14 cellular contexts compared by ENCODE assay signal in genomic region chr1:93275634-93276295, GRCh38.
DNase-seq lines count a peak whose midpoint lies in the region; ATAC-seq and TF ChIP-seq lines count a peak whose summit lies in the region.
"Had no signal": no experiment of that assay in that cellular context is flagged by ENCODE, and none has a peak within 500 bp of the region (broad histone marks: within the 10 kb centered on the region; RNA-seq: fewer than 3 reads in every experiment).

No MANE protein-coding gene starts in this region.

- 77% methylated on average over 5 of the region's 5 CpGs for WGBS in HUES64
- WGBS in lung, 2 donors = 66 to 83% methylated on average over 5 of the region's 5 CpGs

- no peak overlapping the region for H3K4me3 ChIP-seq in HUES64 (ENCODE audit: low read length)
- H3K4me3 ChIP-seq in epithelial cell of esophagus (ENCODE audit: low read length) = no peak overlapping the region
- no peak overlapping the region for H3K4me3 ChIP-seq in lung
- H3K4me3 ChIP-seq: gastroesophageal sphincter, prostate gland had no signal

- peaks cover 7% of the 10 kb centered on the region for H3K9me3 ChIP-seq in HUES64 (ENCODE audit: insufficient read depth, low read depth, low read length)
- no peaks in the 10 kb centered on the region for H3K9me3 ChIP-seq in lung (ENCODE audit: control insufficient read depth in 2 of 2, insufficient read depth in 1 of 2, low read length in 1 of 2)
- H3K9me3 ChIP-seq: gastroesophageal sphincter, prostate gland had no signal

- ATAC-seq in lung (ENCODE audit: insufficient read depth, low FRiP score) (peak; percentile 82), GM19395 (IDR thresholded peaks at IDR 0.05; ENCODE audit: unreplicated experiment) (no peak), GM19467 (IDR thresholded peaks at IDR 0.05; ENCODE audit: unreplicated experiment) (no peak), GM18861 (IDR thresholded peaks at IDR 0.05; ENCODE audit: unreplicated experiment) (no peak)
- ATAC-seq: gastroesophageal sphincter had no signal

- H3K27me3 ChIP-seq in HUES64 (ENCODE audit: insufficient read depth, low read length) (no peaks in the 10 kb centered on the region), lung (ENCODE audit: control insufficient read depth, insufficient read depth) (no peaks in the 10 kb centered on the region)
- H3K27me3 ChIP-seq: gastroesophageal sphincter had no signal

- DNase-seq in Caki2 (ENCODE audit: low read depth) = peak; percentile 77
- DNase-seq in epithelial cell of esophagus (ENCODE audit: low read depth) = peak; percentile 51
- DNase-seq in lung (ENCODE audit: low spot score) = peak; percentile 77
- DNase-seq in COR-L47 (lab: John Stamatoyannopoulos, UW) = no peak
- DNase-seq: activated gamma-delta T cell, Karpas-422, NCI-H146, NCI-H774 had no signal

- H3K27ac ChIP-seq in HUES64 (ENCODE audit: low read depth, low read length) = peak overlapping the region; percentile 92
- H3K27ac ChIP-seq in lung (ENCODE audit: low read depth in 1 of 2, low read length in 1 of 2) = peak overlapping the region in 1 of 2 donors; percentile 67
- H3K27ac ChIP-seq: gastroesophageal sphincter, prostate gland had no signal

- TF ChIP-seq CTCF in epithelial cell of esophagus (IDR thresholded peaks at IDR 0.05; ENCODE audit: insufficient read depth, low read depth, low read length, missing control alignments) (no peak), lung (IDR thresholded peaks at IDR 0.05; ENCODE audit: control extremely low read depth, extremely low read depth) (no peak)

- peak overlapping the region; percentile 32; the same call in 1 of the 2 replicates for H3K9ac ChIP-seq in HUES64 (ENCODE audit: low read depth, low read length)

- H3K36me3 ChIP-seq in HUES64 (ENCODE audit: insufficient read depth, low read length) (peaks cover 14% of the 10 kb centered on the region; the same call in 1 of the 2 replicates), lung (ENCODE audit: control insufficient read depth in 2 of 2, insufficient read depth in 2 of 2, low read length in 2 of 2) (no peaks in the 10 kb centered on the region)
- H3K36me3 ChIP-seq: prostate gland had no signal

- H3K4me1 ChIP-seq in HUES64 (ENCODE audit: insufficient read depth, low read length) (peaks cover 32% of the 10 kb centered on the region), lung (ENCODE audit: control insufficient read depth in 2 of 2, insufficient read depth in 2 of 2, low read length in 2 of 2) (no peaks in the 10 kb centered on the region)
- H3K4me1 ChIP-seq: gastroesophageal sphincter, prostate gland had no signal

- in situ Hi-C loops in Caki2 (cut with HindIII; ENCODE audit: low pct_unique_long_range_greater_than_20kb, low sequenced_read_pairs) = no loop called here
